17 cellular contexts compared by ENCODE assay signal in the genomic region with DNA sequence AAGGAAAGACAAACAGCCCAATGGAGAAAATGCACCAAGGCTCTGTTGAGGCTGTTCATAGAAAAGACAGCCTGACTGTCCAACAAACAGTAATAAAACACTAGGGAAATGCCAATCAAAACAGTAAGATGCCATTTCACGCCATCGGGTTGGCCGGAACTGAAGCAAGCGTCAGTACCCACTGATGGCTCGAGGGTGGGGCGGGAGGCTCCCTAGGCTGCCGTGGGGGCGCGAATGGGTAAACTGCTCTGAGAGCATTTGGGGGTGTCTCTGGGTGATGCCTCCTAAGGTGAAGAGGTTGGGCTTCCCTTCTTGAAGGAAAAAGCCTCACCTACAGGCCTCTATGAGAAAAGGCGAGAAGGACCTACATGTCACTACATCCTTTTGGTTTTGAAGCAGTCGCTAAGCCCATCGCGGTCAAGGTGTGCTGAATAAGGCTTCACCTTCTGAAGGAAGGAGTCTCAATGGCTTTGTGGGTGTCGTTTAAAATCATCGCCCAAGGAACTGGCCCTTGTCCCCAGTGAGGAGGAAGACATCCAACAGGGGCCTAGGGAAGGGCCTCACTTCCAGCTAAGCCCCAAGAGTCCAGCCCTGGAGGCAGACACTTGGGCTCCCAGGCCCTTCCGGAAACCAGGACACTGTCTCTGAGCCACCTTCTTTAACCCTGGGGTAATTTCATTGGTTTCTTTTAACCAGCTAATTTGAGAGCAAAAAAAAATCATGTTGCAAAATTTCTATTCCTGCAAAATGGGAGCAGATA.
"Had no signal": no experiment of that assay in that cellular context is flagged by ENCODE, and none has a peak within 500 bp of the region (broad histone marks: within the 10 kb centered on the region; RNA-seq: fewer than 3 reads in every experiment).

No MANE protein-coding gene starts in this region.

- H3K27ac Mint-ChIP-seq: mesothelial cell of epicardium; natural killer cell treated with Interleukin-12 subunit alpha and Interleukin-12 subunit beta and Interleukin-15 and Interleukin-18, amount 100 ng/mL, for 72 hours; neural progenitor cell had no signal

- H2AFZ ChIP-seq: neural progenitor cell had no signal

- H3K4me3 Mint-ChIP-seq: mesothelial cell of epicardium; natural killer cell treated with Interleukin-12 subunit alpha and Interleukin-12 subunit beta and Interleukin-15 and Interleukin-18, amount 100 ng/mL, for 72 hours; neural progenitor cell had no signal

- DNase-seq: cerebellar nuclear complex; dermis blood vessel endothelial cell; effector CD4-positive, alpha-beta T cell; foreskin melanocyte; hippocampal formation; kidney glomerular epithelial cell; occipital lobe; small intestine; stimulated activated CD4-positive, alpha-beta T cell treated with anti-CD3 and anti-CD28 coated beads, Interleukin-12 subunit alpha, Interleukin-12 subunit beta, amount 100 ng/mL, for 4 hours; stimulated activated naive CD4-positive, alpha-beta T cell; substantia nigra; transverse colon had no signal

- H3K36me3 Mint-ChIP-seq: mesothelial cell of epicardium, neural progenitor cell had no signal

- H3K4me2 ChIP-seq: neural progenitor cell had no signal

- H3K4me1 ChIP-seq: stomach, transverse colon had no signal

- H3K9ac ChIP-seq: neural progenitor cell had no signal

- ATAC-seq: natural killer cell treated with Interleukin-12 subunit alpha and Interleukin-12 subunit beta and Interleukin-15 and Interleukin-18, amount 100 ng/mL, for 72 hours had no signal

- H3K27ac ChIP-seq: neural progenitor cell, stomach, thoracic aorta, transverse colon had no signal

- H3K27me3 ChIP-seq: neural progenitor cell, transverse colon had no signal

- H3K4me3 ChIP-seq: neural progenitor cell, stomach, thoracic aorta, transverse colon had no signal

- H3K36me3 ChIP-seq: neural progenitor cell, stomach, thoracic aorta, transverse colon had no signal
